In genomic region chr11:132601863-132602262, GRCh38 we compare ENCODE assay signal across 17 cellular contexts.
"Had no signal": no experiment of that assay in that cellular context is flagged by ENCODE, and none has a peak within 500 bp of the region (broad histone marks: within the 10 kb centered on the region; RNA-seq: fewer than 3 reads in every experiment).

No MANE protein-coding gene starts in this region.

- H3K27me3 ChIP-seq: dorsolateral prefrontal cortex, right lobe of liver, upper lobe of left lung had no signal

- H3K4me1 Mint-ChIP-seq: activated naive CD8-positive, alpha-beta T cell treated with anti-CD3 and anti-CD28 coated beads, Interleukin-2, amount 10 ng/mL, durations not matched to agents 7 days and 5 days; endodermal cell; naive thymus-derived CD8-positive, alpha-beta T cell had no signal

- H3K27ac ChIP-seq: left ventricle myocardium inferior, psoas muscle, right lobe of liver, upper lobe of left lung had no signal

- H3K9me3 ChIP-seq: left ventricle myocardium inferior, psoas muscle, right lobe of liver, upper lobe of left lung had no signal

- H3K4me3 Mint-ChIP-seq: activated naive CD8-positive, alpha-beta T cell treated with anti-CD3 and anti-CD28 coated beads, Interleukin-2, amount 10 ng/mL, durations not matched to agents 7 days and 5 days; activated T-helper 1 cell treated with anti-CD3 and anti-CD28 coated beads, Interleukin-12 subunit alpha, Interleukin-12 subunit beta, Interleukin-2, Interleukin-4 antibody, amounts not matched to agents 30 ng/mL and 10 ng/mL and 1 ng/mL, durations not matched to agents 14 hours and 24 hours and 36 hours; endodermal cell; naive thymus-derived CD8-positive, alpha-beta T cell; stimulated activated naive CD8-positive, alpha-beta T cell treated with anti-CD3 and anti-CD28 coated beads, Interleukin-15, Interleukin-2, amounts not matched to agents 100 ng/mL and 50 ng/mL, for 24 hours; WTC11 had no signal

- DNase-seq: activated CD4-positive, alpha-beta T cell treated with anti-CD3 and anti-CD28 coated beads for 48 hours; activated naive CD8-positive, alpha-beta T cell treated with anti-CD3 and anti-CD28 coated beads, Interleukin-2, amount 10 ng/mL, durations not matched to agents 7 days and 5 days; anterior cingulate cortex; dorsolateral prefrontal cortex; endodermal cell; erythroblast; left ventricle myocardium inferior; mesenchymal stem cell; naive thymus-derived CD8-positive, alpha-beta T cell; occipital lobe; psoas muscle; right lobe of liver; upper lobe of left lung had no signal

- H3K4me1 ChIP-seq: left ventricle myocardium inferior, psoas muscle, right lobe of liver had no signal

- H3K27me3 Mint-ChIP-seq: stimulated activated naive CD8-positive, alpha-beta T cell treated with anti-CD3 and anti-CD28 coated beads, Interleukin-15, Interleukin-2, amounts not matched to agents 100 ng/mL and 50 ng/mL, for 24 hours had no signal

- H3K9me3 Mint-ChIP-seq: activated naive CD8-positive, alpha-beta T cell treated with anti-CD3 and anti-CD28 coated beads, Interleukin-2, amount 10 ng/mL, durations not matched to agents 7 days and 5 days; activated T-helper 1 cell treated with anti-CD3 and anti-CD28 coated beads, Interleukin-12 subunit alpha, Interleukin-12 subunit beta, Interleukin-2, Interleukin-4 antibody, amounts not matched to agents 30 ng/mL and 10 ng/mL and 1 ng/mL, durations not matched to agents 14 hours and 24 hours and 36 hours; endodermal cell; stimulated activated naive CD8-positive, alpha-beta T cell treated with anti-CD3 and anti-CD28 coated beads, Interleukin-15, Interleukin-2, amounts not matched to agents 100 ng/mL and 50 ng/mL, for 24 hours; WTC11 had no signal

- ATAC-seq: naive thymus-derived CD8-positive, alpha-beta T cell; psoas muscle; right lobe of liver; WTC11 had no signal

- H3K36me3 ChIP-seq: left ventricle myocardium inferior, right lobe of liver, upper lobe of left lung had no signal

- H3K4me3 ChIP-seq: dorsolateral prefrontal cortex, left ventricle myocardium inferior, psoas muscle, right lobe of liver, smooth muscle cell, upper lobe of left lung had no signal

- H3K27ac Mint-ChIP-seq: activated naive CD8-positive, alpha-beta T cell treated with anti-CD3 and anti-CD28 coated beads, Interleukin-2, amount 10 ng/mL, durations not matched to agents 7 days and 5 days; activated T-helper 1 cell treated with anti-CD3 and anti-CD28 coated beads, Interleukin-12 subunit alpha, Interleukin-12 subunit beta, Interleukin-2, Interleukin-4 antibody, amounts not matched to agents 30 ng/mL and 10 ng/mL and 1 ng/mL, durations not matched to agents 14 hours and 24 hours and 36 hours; endodermal cell; naive thymus-derived CD8-positive, alpha-beta T cell; stimulated activated naive CD8-positive, alpha-beta T cell treated with anti-CD3 and anti-CD28 coated beads, Interleukin-15, Interleukin-2, amounts not matched to agents 100 ng/mL and 50 ng/mL, for 24 hours; WTC11 had no signal

- H3K36me3 Mint-ChIP-seq: activated naive CD8-positive, alpha-beta T cell treated with anti-CD3 and anti-CD28 coated beads, Interleukin-2, amount 10 ng/mL, durations not matched to agents 7 days and 5 days; naive thymus-derived CD8-positive, alpha-beta T cell; WTC11 had no signal
